8 cellular contexts compared by ENCODE assay signal in the genomic region with DNA sequence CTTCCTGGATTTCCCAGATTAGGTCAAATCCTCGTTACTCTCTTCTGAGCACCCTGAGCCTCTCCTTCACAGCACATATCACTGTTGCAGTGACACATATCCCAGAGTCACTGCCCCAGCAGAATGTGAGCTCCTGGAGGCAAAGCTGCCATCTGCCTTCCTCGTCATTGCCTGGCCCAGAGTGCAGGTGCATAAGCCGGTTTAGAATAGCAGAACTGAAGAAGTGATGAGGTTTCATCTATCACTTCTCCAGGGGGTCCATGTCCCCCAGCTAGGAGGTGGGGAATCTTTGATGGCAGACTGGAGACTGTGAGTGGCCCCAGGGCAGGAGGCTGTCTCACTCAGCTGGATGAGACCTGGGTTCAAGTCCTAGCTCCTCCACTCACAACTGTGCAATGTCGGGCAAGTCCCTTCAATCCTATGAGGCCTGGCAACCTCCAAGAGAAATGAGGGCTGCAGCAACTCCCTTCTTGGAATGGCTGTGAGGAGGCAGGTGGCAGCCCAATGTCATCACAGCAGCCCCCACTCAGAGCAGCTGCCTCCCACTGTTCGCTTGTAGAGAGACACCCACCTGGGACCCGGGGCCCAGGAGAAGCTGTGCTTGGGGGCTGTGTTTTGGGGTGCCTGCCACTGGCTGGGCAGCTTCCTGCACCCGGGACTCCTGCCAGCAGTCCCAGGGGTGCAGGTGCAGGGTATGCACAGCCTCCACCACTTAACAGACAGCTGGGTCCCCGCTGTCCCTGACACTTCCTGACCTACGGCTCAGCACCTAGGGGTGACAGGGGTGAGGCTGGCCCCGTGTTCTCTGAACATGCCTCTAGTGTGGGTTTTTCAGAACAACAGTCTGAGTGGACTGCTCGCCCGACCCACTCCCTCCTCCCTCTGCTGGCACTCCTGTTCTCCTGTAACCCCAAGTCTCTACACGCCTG. TPM values are rescaled to one million over a fixed set of nuclear protein-coding genes. Genes with fewer than 3 reads are reported as not detected.
A peak's percentile ranks its signal among the peaks of the same experiment; 100 is the strongest.
DNase-seq lines count a peak whose midpoint lies in the region; ATAC-seq lines count a peak whose summit lies in the region.

No MANE protein-coding gene starts in this region.

- ATAC-seq in CD4-positive, CD25-positive, alpha-beta regulatory T cell (ENCODE audit: low read depth in 2 of 2), result peak; percentile 37 to 39
- peak; percentile 49 for ATAC-seq in GM18868 (IDR thresholded peaks at IDR 0.05; ENCODE audit: unreplicated experiment)
- peak; percentile 52 for ATAC-seq in HG02852 (IDR thresholded peaks at IDR 0.05; ENCODE audit: unreplicated experiment)
- ATAC-seq in activated T-helper 17 cell treated with anti-CD3 and anti-CD28 coated beads, Interleukin-2, amount 50 U/mL, for 72 hours (replicated peaks), result no peak
- ATAC-seq in HG03097 (IDR thresholded peaks at IDR 0.05; ENCODE audit: low FRiP score, unreplicated experiment), result no peak

- no peaks in the 10 kb centered on the region for H3K9me3 ChIP-seq in CD4-positive, CD25-positive, alpha-beta regulatory T cell (ENCODE audit: control insufficient read depth in 2 of 2, low read length in 2 of 2)

- no peak overlapping the region for H3K4me3 ChIP-seq in CD4-positive, CD25-positive, alpha-beta regulatory T cell (ENCODE audit: low read depth, low read length)

- peaks cover 17 to 33% (median 21%) of the 10 kb centered on the region in 4 donors for H3K4me1 Mint-ChIP-seq in CD4-positive, CD25-positive, alpha-beta regulatory T cell
- peaks cover 10% of the 10 kb centered on the region for H3K4me1 Mint-ChIP-seq in activated T-helper 17 cell treated with anti-CD3 and anti-CD28 coated beads, Interleukin-2, amount 50 U/mL, for 72 hours

- H3K27me3 Mint-ChIP-seq in CD4-positive, CD25-positive, alpha-beta regulatory T cell, result no peaks in the 10 kb centered on the region
- no peaks in the 10 kb centered on the region for H3K27me3 Mint-ChIP-seq in activated T-helper 17 cell treated with anti-CD3 and anti-CD28 coated beads, Interleukin-2, amount 50 U/mL, for 72 hours

- peaks cover 23% of the 10 kb centered on the region for H3K4me1 ChIP-seq in CD4-positive, CD25-positive, alpha-beta regulatory T cell (ENCODE audit: control insufficient read depth, insufficient read depth, low read length, poor library complexity, severe bottlenecking)

- H3K27me3 ChIP-seq in CD4-positive, CD25-positive, alpha-beta regulatory T cell (ENCODE audit: control insufficient read depth, insufficient read depth, low read length), result no peaks in the 10 kb centered on the region

- peak overlapping the region; percentile 2 to 85 (median 83) for H3K27ac Mint-ChIP-seq in CD4-positive, CD25-positive, alpha-beta regulatory T cell
- peak overlapping the region; percentile 65 for H3K27ac Mint-ChIP-seq in activated T-helper 17 cell treated with anti-CD3 and anti-CD28 coated beads, Interleukin-2, amount 50 U/mL, for 72 hours

- peaks cover 40% of the 10 kb centered on the region for H3K36me3 Mint-ChIP-seq in CD4-positive, CD25-positive, alpha-beta regulatory T cell
- H3K36me3 Mint-ChIP-seq in activated T-helper 17 cell treated with anti-CD3 and anti-CD28 coated beads, Interleukin-2, amount 50 U/mL, for 72 hours (ENCODE audit: low read depth), result peaks cover 100% of the 10 kb centered on the region

- H3K36me3 ChIP-seq in CD4-positive, CD25-positive, alpha-beta regulatory T cell (ENCODE audit: control insufficient read depth, insufficient read depth, low read length), result peaks cover 69% of the 10 kb centered on the region

- peak in 1 of 3 donors; percentile 71 for DNase-seq in CD4-positive, CD25-positive, alpha-beta regulatory T cell
- no peak for DNase-seq in stimulated activated CD4-positive, alpha-beta T cell treated with anti-CD3 and anti-CD28 coated beads, Interleukin-2, amount 100 ng/mL, for 48 hours
- DNase-seq in cerebellar nuclear complex (lab: John Stamatoyannopoulos, UW), result no peak
- DNase-seq in SHP77 (lab: John Stamatoyannopoulos, UW), result no peak

- peak overlapping the region in 1 of 4 donors; percentile 51 for H3K4me3 Mint-ChIP-seq in CD4-positive, CD25-positive, alpha-beta regulatory T cell
- no peak overlapping the region for H3K4me3 Mint-ChIP-seq in activated T-helper 17 cell treated with anti-CD3 and anti-CD28 coated beads, Interleukin-2, amount 50 U/mL, for 72 hours

- H3K27ac ChIP-seq in CD4-positive, CD25-positive, alpha-beta regulatory T cell (ENCODE audit: insufficient read depth, low read length, poor library complexity, severe bottlenecking), result peak overlapping the region; percentile 38

- peaks cover 0 to 1% (median 0%) of the 10 kb centered on the region in 7 donors for H3K9me3 Mint-ChIP-seq in CD4-positive, CD25-positive, alpha-beta regulatory T cell
- H3K9me3 Mint-ChIP-seq in activated T-helper 17 cell treated with anti-CD3 and anti-CD28 coated beads, Interleukin-2, amount 50 U/mL, for 72 hours, result no peaks in the 10 kb centered on the region

RNA-seq across cellular contexts. Expression of gene NIPAL4, which starts 26.1 kb away (rescaled TPM):
- total RNA-seq in CD4-positive, CD25-positive, alpha-beta regulatory T cell, result 1.1 TPM
- polyA plus RNA-seq in CD4-positive, CD25-positive, alpha-beta regulatory T cell, result under 1 TPM in 3 of 4 donors, not detected in 1; 0.10 to 0.15 (median 0.14) TPM
- under 1 TPM; 0.65 to 0.90 TPM for total RNA-seq in activated T-helper 17 cell treated with anti-CD3 and anti-CD28 coated beads, Interleukin-2, amount 50 U/mL, for 72 hours

Comparison
In these comparisons a context has a peak if more than half of its experiments do, and no peak if none do; other contexts are left out.
1. ATAC-seq: peak in CD4-positive, CD25-positive, alpha-beta regulatory T cell (2 of 2), GM18868 (single experiment) and HG02852 (single experiment); none in activated T-helper 17 cell treated with anti-CD3 and anti-CD28 coated beads, Interleukin-2, amount 50 U/mL, for 72 hours (single experiment) and HG03097 (single experiment).